In the genomic region with DNA sequence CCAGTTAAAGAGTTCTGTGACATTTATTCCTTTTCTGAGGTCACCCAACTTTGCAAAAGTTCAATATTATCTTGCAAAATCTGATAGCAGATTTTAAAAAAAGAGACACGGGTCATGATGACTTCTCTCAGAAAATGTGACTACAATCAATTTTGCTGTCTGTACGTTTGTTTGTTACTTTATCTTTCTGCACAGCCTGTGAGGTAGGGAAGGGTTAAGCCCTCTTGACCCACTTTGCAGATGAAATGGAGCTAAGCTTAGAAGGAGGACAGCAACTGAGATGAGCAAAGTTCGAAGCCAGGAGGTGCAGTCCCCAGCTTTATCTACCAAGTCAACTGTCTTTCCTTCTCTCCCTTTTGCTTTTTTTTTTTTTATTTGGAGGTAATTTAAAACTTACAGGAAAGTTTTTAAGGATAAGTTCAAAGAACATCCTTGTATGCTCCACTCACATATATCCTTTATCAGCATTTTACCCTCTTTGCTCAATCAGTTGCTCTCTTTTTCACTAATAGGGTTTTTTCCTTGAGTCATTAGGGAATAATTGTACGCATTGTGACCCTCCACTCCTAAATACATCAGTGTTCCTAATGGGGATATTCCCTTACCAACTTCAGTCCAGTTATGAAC, we compare ENCODE assay signal across 1 cellular context.
TF ChIP-seq lines count a peak whose summit lies in the region.

No MANE protein-coding gene starts in this region.

TF ChIP-seq in K562, 482 proteins besides CTCF, POLR2A, EP300 and RAD21 (continued from another document):
- TF ChIP-seq, protein P1, sequence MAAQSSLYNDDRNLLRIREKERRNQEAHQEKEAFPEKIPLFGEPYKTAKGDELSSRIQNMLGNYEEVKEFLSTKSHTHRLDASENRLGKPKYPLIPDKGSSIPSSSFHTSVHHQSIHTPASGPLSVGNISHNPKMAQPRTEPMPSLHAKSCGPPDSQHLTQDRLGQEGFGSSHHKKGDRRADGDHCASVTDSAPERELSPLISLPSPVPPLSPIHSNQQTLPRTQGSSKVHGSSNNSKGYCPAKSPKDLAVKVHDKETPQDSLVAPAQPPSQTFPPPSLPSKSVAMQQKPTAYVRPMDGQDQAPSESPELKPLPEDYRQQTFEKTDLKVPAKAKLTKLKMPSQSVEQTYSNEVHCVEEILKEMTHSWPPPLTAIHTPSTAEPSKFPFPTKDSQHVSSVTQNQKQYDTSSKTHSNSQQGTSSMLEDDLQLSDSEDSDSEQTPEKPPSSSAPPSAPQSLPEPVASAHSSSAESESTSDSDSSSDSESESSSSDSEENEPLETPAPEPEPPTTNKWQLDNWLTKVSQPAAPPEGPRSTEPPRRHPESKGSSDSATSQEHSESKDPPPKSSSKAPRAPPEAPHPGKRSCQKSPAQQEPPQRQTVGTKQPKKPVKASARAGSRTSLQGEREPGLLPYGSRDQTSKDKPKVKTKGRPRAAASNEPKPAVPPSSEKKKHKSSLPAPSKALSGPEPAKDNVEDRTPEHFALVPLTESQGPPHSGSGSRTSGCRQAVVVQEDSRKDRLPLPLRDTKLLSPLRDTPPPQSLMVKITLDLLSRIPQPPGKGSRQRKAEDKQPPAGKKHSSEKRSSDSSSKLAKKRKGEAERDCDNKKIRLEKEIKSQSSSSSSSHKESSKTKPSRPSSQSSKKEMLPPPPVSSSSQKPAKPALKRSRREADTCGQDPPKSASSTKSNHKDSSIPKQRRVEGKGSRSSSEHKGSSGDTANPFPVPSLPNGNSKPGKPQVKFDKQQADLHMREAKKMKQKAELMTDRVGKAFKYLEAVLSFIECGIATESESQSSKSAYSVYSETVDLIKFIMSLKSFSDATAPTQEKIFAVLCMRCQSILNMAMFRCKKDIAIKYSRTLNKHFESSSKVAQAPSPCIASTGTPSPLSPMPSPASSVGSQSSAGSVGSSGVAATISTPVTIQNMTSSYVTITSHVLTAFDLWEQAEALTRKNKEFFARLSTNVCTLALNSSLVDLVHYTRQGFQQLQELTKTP (IDR thresholded peaks at IDR 0.05; ENCODE audit: low read depth in 1 of 2, partially characterized antibody in 2 of 2) = no peak
- TF ChIP-seq ZNF436 (CRISPR knock-in tag; IDR thresholded peaks at IDR 0.05) = no peak
- no peak for TF ChIP-seq ZNF121 (CRISPR knock-in tag; conservative IDR thresholded peaks at IDR 0.05)
- TF ChIP-seq C11orf30 (IDR thresholded peaks at IDR 0.05; ENCODE audit: low read depth) = peak; percentile 56
TF ChIP-seq in K562: peak in this region for 42.
